1 cellular context compared by ENCODE assay signal in the genomic region with DNA sequence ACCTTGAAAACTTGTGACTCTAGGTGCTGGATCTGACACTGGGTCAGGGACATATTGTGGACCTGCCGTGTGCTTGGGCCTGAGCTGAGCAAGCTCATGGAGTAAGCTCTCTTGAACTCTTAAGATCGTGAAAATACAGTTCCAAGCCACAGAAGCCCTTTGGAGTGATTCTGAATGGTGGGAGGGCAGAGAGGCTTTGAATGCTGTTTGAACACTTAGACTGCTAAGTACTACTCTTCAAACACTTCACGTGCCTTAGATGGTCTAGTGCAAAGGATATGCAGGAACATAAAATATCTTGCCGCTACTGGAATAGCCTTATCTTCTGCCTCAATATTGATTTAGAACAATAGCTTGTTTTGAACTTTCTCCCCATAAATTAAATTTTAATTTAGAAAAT.
TF ChIP-seq lines count a peak whose summit lies in the region.

No MANE protein-coding gene starts in this region.

TF ChIP-seq in WTC11, 78 proteins besides CTCF, POLR2A, EP300 and RAD21 (continued from another document):
- TF ChIP-seq, protein P1, sequence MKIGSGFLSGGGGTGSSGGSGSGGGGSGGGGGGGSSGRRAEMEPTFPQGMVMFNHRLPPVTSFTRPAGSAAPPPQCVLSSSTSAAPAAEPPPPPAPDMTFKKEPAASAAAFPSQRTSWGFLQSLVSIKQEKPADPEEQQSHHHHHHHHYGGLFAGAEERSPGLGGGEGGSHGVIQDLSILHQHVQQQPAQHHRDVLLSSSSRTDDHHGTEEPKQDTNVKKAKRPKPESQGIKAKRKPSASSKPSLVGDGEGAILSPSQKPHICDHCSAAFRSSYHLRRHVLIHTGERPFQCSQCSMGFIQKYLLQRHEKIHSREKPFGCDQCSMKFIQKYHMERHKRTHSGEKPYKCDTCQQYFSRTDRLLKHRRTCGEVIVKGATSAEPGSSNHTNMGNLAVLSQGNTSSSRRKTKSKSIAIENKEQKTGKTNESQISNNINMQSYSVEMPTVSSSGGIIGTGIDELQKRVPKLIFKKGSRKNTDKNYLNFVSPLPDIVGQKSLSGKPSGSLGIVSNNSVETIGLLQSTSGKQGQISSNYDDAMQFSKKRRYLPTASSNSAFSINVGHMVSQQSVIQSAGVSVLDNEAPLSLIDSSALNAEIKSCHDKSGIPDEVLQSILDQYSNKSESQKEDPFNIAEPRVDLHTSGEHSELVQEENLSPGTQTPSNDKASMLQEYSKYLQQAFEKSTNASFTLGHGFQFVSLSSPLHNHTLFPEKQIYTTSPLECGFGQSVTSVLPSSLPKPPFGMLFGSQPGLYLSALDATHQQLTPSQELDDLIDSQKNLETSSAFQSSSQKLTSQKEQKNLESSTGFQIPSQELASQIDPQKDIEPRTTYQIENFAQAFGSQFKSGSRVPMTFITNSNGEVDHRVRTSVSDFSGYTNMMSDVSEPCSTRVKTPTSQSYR (CRISPR knock-in tag; IDR thresholded peaks at IDR 0.05): no peak
- TF ChIP-seq ZNF396 (CRISPR knock-in tag; IDR thresholded peaks at IDR 0.05; ENCODE audit: borderline replicate concordance) (no peak), GRHL2 (CRISPR knock-in tag; IDR thresholded peaks at IDR 0.05; ENCODE audit: insufficient replicate concordance, severe bottlenecking) (no peak), TEAD1 (CRISPR knock-in tag; IDR thresholded peaks at IDR 0.05) (no peak)
- TF ChIP-seq, protein P2, sequence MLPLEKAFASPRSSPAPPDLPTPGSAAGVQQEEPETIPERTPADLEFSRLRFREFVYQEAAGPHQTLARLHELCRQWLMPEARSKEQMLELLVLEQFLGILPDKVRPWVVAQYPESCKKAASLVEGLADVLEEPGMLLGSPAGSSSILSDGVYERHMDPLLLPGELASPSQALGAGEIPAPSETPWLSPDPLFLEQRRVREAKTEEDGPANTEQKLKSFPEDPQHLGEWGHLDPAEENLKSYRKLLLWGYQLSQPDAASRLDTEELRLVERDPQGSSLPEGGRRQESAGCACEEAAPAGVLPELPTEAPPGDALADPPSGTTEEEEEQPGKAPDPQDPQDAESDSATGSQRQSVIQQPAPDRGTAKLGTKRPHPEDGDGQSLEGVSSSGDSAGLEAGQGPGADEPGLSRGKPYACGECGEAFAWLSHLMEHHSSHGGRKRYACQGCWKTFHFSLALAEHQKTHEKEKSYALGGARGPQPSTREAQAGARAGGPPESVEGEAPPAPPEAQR (CRISPR knock-in tag; IDR thresholded peaks at IDR 0.05): no peak
